Comparison of ENCODE assay signal across 10 cellular contexts in genomic region chr10:56679578-56679977, GRCh38.
"Had no signal": no experiment of that assay in that cellular context is flagged by ENCODE, and none has a peak within 500 bp of the region (broad histone marks: within the 10 kb centered on the region; RNA-seq: fewer than 3 reads in every experiment).

No MANE protein-coding gene starts in this region.

- H3K4me1 ChIP-seq: HAP-1 had no signal

- FAIRE-seq: HTR-8/SVneo, K562 had no signal

- H3K9me3 ChIP-seq: HAP-1 had no signal

- DNase-seq: GM23248, GOT3, H7, HFFc6, IMR-90, KG1 had no signal

- H3K36me3 ChIP-seq: HAP-1 had no signal

- H3K27ac ChIP-seq: GM23248, HL-60 had no signal

- H3K4me3 ChIP-seq: GM23248, HAP-1, K562 had no signal
